Comparison of ENCODE assay signal across 8 cellular contexts in genomic region chr3:100402150-100402706, GRCh38. TPM values are rescaled to one million over a fixed set of nuclear protein-coding genes. Genes with fewer than 3 reads are reported as not detected.
DNase-seq lines count a peak whose midpoint lies in the region; ATAC-seq, FAIRE-seq and TF ChIP-seq lines count a peak whose summit lies in the region.

No MANE protein-coding gene starts in this region.

- ATAC-seq in activated T-cell treated with anti-CD3 and anti-CD28 coated beads, Interleukin-2, amount 50 U/mL, for 4 hours, result no peak

- H3K9me3 ChIP-seq in thyroid gland, result no peaks in the 10 kb centered on the region

- no peak for TF ChIP-seq POLR2A in thyroid gland (IDR thresholded peaks at IDR 0.05)

- peak overlapping the region; percentile 73 to 80 (median 79) for H3K27ac ChIP-seq in thyroid gland

- no peaks in the 10 kb centered on the region for H3K27me3 Mint-ChIP-seq in activated T-cell treated with anti-CD3 and anti-CD28 coated beads, Interleukin-2, amount 50 U/mL, for 4 hours (ENCODE audit: low read depth)

- H3K4me1 ChIP-seq in thyroid gland, result peaks cover 6 to 20% of the 10 kb centered on the region in 2 donors

- intact Hi-C loops in thyroid gland (cut with DNase I), result no loop called here

- in situ Hi-C loops in astrocyte of the cerebellum (cut with HindIII; ENCODE audit: low sequenced_read_pairs), result no loop called here

- H3K9me3 Mint-ChIP-seq in activated T-cell treated with anti-CD3 and anti-CD28 coated beads, Interleukin-2, amount 50 U/mL, for 4 hours, result peaks cover 2% of the 10 kb centered on the region

- 0 to 2% methylated on average over 3 of the region's 3 CpGs for WGBS in thyroid gland, 2 donors

- no peak for FAIRE-seq in frontal cortex (lab: Jason Lieb, UNC)

- no peaks in the 10 kb centered on the region for H3K36me3 ChIP-seq in kidney epithelial cell (ENCODE audit: control insufficient read depth, insufficient read depth, low read length)
- no peaks in the 10 kb centered on the region for H3K36me3 ChIP-seq in thyroid gland

- H3K36me3 Mint-ChIP-seq in activated T-cell treated with anti-CD3 and anti-CD28 coated beads, Interleukin-2, amount 50 U/mL, for 4 hours (ENCODE audit: insufficient read depth), result peaks cover 3% of the 10 kb centered on the region

- peak overlapping the region; percentile 97 for H3K4me3 Mint-ChIP-seq in activated T-cell treated with anti-CD3 and anti-CD28 coated beads, Interleukin-2, amount 50 U/mL, for 4 hours

- DNase-seq in activated T-cell treated with anti-CD3 and anti-CD28 coated beads, Interleukin-2, amount 50 U/mL, for 4 hours, result no peak
- DNase-seq in activated T-cell treated with anti-CD3 and anti-CD28 coated beads, Interleukin-2, amount 50 U/mL, for 1 hour, result no peak
- DNase-seq in NCI-H2171 treated with DMSO at 0.1 percent for 48 hours (lab: John Stamatoyannopoulos, UW) (peak; percentile 61), astrocyte of the cerebellum (ENCODE audit: low read depth) (no peak), kidney epithelial cell (ENCODE audit: low read depth) (no peak), thyroid gland (no peak), frontal cortex (ENCODE audit: low spot score in 2 of 2) (no peak), 8988T (no peak)

- peak overlapping the region; percentile 86 for H3K4me3 ChIP-seq in astrocyte of the cerebellum (ENCODE audit: low read depth, low read length)
- peak overlapping the region; percentile 85 for H3K4me3 ChIP-seq in kidney epithelial cell (ENCODE audit: low read depth, low read length)
- peak overlapping the region in 2 of 3 donors; percentile 65 to 76 for H3K4me3 ChIP-seq in thyroid gland (replicated peaks in 1 of 3)

- TF ChIP-seq CTCF in astrocyte of the cerebellum (IDR thresholded peaks at IDR 0.05; ENCODE audit: low read depth, low read length, missing control alignments), result no peak
- no peak for TF ChIP-seq CTCF in kidney epithelial cell (IDR thresholded peaks at IDR 0.05; ENCODE audit: insufficient read depth, low read length, poor library complexity, severe bottlenecking)
- no peak for TF ChIP-seq CTCF in thyroid gland (IDR thresholded peaks at IDR 0.05)

- H3K4me1 Mint-ChIP-seq in activated T-cell treated with anti-CD3 and anti-CD28 coated beads, Interleukin-2, amount 50 U/mL, for 4 hours (ENCODE audit: low read depth), result peaks cover 54% of the 10 kb centered on the region

- no peaks in the 10 kb centered on the region for H3K27me3 ChIP-seq in kidney epithelial cell (ENCODE audit: control insufficient read depth, insufficient read depth, low read length)
- no peaks in the 10 kb centered on the region for H3K27me3 ChIP-seq in thyroid gland

RNA-seq across cellular contexts. Expression of gene LNP1, which starts 0.9 kb away (rescaled TPM):
- total RNA-seq in activated T-cell treated with anti-CD3 and anti-CD28 coated beads, Interleukin-2, amount 50 U/mL, for 4 hours, result 1 to 10 TPM in 2 of 3 donors, under 1 TPM in 1; 0.94 to 1.5 (median 1.1) TPM
- 1.6 and 2.3 TPM in 2 replicates for total RNA-seq in kidney epithelial cell
- total RNA-seq in thyroid gland, result 10 to 100 TPM in 2 of 4 donors, 1 to 10 TPM in 2; 8.2 to 15.8 (median 9.9) TPM
- 11.0 TPM for total RNA-seq in frontal cortex

RNA-seq across cellular contexts. Expression of gene TOMM70, which starts 1.3 kb away (rescaled TPM):
- total RNA-seq in activated T-cell treated with anti-CD3 and anti-CD28 coated beads, Interleukin-2, amount 50 U/mL, for 4 hours, result 10 to 100 TPM; 75.0 to 79.5 (median 77.6) TPM
- total RNA-seq in kidney epithelial cell (32.9 and 39.1 TPM in 2 replicates), thyroid gland (10 to 100 TPM; 51.9 to 58.0 (median 53.5) TPM), frontal cortex (135 TPM)
